In the genomic region with DNA sequence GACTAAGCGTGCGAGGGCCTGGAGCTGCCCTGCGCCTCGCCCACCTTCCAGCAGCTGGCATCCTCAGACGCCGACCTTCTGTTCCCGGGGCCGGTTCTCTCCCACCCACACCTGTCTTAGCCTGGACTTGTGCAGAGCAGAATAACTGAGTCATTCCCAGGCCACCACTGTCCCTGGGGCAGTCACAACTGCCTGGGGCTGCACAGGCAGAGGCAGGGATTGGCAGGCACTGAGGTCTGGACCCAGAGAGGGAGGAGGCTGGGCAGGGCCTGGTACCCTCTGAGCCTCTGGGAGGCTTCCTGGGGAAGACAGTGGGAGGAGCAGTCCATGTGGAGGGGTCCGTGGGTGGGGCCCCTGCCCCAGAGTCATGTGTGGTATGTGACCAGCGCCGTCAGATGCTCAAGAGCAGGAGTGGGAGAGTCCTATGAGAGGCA, we compare ENCODE assay signal across 15 cellular contexts.
"Had no signal": no experiment of that assay in that cellular context is flagged by ENCODE, and none has a peak within 500 bp of the region (broad histone marks: within the 10 kb centered on the region; RNA-seq: fewer than 3 reads in every experiment).

No MANE protein-coding gene starts in this region.

- DNase-seq: activated naive CD4-positive, alpha-beta T cell treated with anti-CD3 and anti-CD28 coated beads, Interleukin-2, amount 10 ng/mL, durations not matched to agents 7 days and 5 days; effector CD4-positive, alpha-beta T cell; foreskin keratinocyte; immature natural killer cell; occipital lobe; stimulated activated CD4-positive, alpha-beta T cell treated with anti-CD3 and anti-CD28 coated beads, Interleukin-2, amount 100 ng/mL, for 48 hours had no signal

- H3K9me3 Mint-ChIP-seq: activated T-helper 17 cell treated with anti-CD3 and anti-CD28 coated beads, Interleukin-2, amount 50 U/mL, for 72 hours; immature natural killer cell; memory B cell; stimulated activated memory B cell treated with anti-CD40 and anti-IgM and Interleukin-4, amounts not matched to agents 10 μg/mL and 1 μg/mL and 100 μg/mL, for 72 hours had no signal

- H3K27me3 Mint-ChIP-seq: activated naive CD4-positive, alpha-beta T cell treated with anti-CD3 and anti-CD28 coated beads, Interleukin-2, amount 10 ng/mL, durations not matched to agents 7 days and 5 days; activated T-helper 17 cell treated with anti-CD3 and anti-CD28 coated beads, Interleukin-2, amount 50 U/mL, for 72 hours; memory B cell; naive thymus-derived CD8-positive, alpha-beta T cell; progenitor cell of endocrine pancreas; stimulated activated memory B cell treated with anti-CD40 and anti-IgM and Interleukin-4, amounts not matched to agents 10 μg/mL and 1 μg/mL and 100 μg/mL, for 72 hours had no signal

- H3K27me3 ChIP-seq: cardiac muscle cell, foreskin keratinocyte, tibial artery had no signal

- H3K4me3 Mint-ChIP-seq: activated naive CD4-positive, alpha-beta T cell treated with anti-CD3 and anti-CD28 coated beads, Interleukin-2, amount 10 ng/mL, durations not matched to agents 7 days and 5 days; activated T-helper 17 cell treated with anti-CD3 and anti-CD28 coated beads, Interleukin-2, amount 50 U/mL, for 72 hours; immature natural killer cell; memory B cell; naive thymus-derived CD8-positive, alpha-beta T cell; stimulated activated memory B cell treated with anti-CD40 and anti-IgM and Interleukin-4, amounts not matched to agents 10 μg/mL and 1 μg/mL and 100 μg/mL, for 72 hours had no signal

- H3K27ac ChIP-seq: cardiac muscle cell, coronary artery, foreskin keratinocyte, tibial artery had no signal

- H3K27ac Mint-ChIP-seq: activated naive CD4-positive, alpha-beta T cell treated with anti-CD3 and anti-CD28 coated beads, Interleukin-2, amount 10 ng/mL, durations not matched to agents 7 days and 5 days; activated T-helper 17 cell treated with anti-CD3 and anti-CD28 coated beads, Interleukin-2, amount 50 U/mL, for 72 hours; immature natural killer cell; memory B cell; naive thymus-derived CD8-positive, alpha-beta T cell; progenitor cell of endocrine pancreas; stimulated activated memory B cell treated with anti-CD40 and anti-IgM and Interleukin-4, amounts not matched to agents 10 μg/mL and 1 μg/mL and 100 μg/mL, for 72 hours had no signal

- ATAC-seq: activated T-helper 17 cell treated with anti-CD3 and anti-CD28 coated beads, Interleukin-2, amount 50 U/mL, for 72 hours; foreskin keratinocyte; left colon; naive thymus-derived CD8-positive, alpha-beta T cell; stimulated activated memory B cell treated with anti-CD40 and anti-IgM and Interleukin-4, amounts not matched to agents 10 μg/mL and 1 μg/mL and 100 μg/mL, for 72 hours had no signal

- H3K4me1 ChIP-seq: foreskin keratinocyte, tibial artery had no signal

- H3K4me3 ChIP-seq: cardiac muscle cell, coronary artery, tibial artery had no signal

- H3K36me3 ChIP-seq: cardiac muscle cell had no signal

- H3K4me1 Mint-ChIP-seq: activated naive CD4-positive, alpha-beta T cell treated with anti-CD3 and anti-CD28 coated beads, Interleukin-2, amount 10 ng/mL, durations not matched to agents 7 days and 5 days; stimulated activated memory B cell treated with anti-CD40 and anti-IgM and Interleukin-4, amounts not matched to agents 10 μg/mL and 1 μg/mL and 100 μg/mL, for 72 hours had no signal
